ENCODE assay signal across 23 cellular contexts in the genomic region with DNA sequence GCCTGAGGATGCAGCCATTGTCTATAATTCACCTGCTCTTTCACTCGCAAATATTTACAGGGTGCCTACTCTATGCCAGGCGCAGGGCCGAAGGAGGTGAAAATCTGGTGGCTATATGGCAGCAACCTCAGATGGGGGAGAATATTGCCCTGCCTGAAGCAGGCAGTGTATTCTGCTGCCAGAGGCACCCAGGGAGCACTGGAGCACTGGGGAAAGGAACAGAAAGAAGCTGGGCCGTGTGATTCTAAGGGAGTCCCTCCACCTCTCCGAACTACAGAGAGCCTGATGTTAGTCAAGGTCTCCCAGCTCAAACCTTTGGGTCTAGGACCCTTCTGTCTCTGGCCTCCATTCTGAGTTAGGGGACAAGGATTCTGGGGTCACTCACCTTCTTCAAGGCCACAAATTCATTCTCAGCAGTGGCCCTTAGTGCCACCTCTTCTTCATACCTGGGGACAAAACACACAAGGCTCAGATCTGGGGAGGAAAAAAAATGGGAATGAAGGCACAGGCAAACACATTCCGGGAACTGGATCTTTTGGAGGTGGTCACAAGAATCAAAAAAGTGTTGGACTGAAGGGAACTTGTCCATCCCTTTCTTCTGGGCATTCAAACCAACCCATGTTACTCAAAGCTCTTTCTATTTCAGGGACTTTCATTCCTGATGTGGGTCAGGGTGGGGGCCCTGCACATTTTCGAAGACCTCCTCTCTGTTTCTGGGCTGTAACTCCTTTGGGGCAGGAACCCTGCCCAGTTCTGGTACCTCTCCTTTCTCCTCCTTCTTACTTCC. TPM values are rescaled to one million over a fixed set of nuclear protein-coding genes. Genes with fewer than 3 reads are reported as not detected.
"Had no signal": no experiment of that assay in that cellular context is flagged by ENCODE, and none has a peak within 500 bp of the region (broad histone marks: within the 10 kb centered on the region; RNA-seq: fewer than 3 reads in every experiment).

No MANE protein-coding gene starts in this region.

- ATAC-seq: esophagus mucosa; heart right ventricle; naive thymus-derived CD8-positive, alpha-beta T cell had no signal

- DNase-seq: activated CD4-positive, alpha-beta memory T cell treated with anti-CD3 and anti-CD28 coated beads for 36 hours; activated naive CD4-positive, alpha-beta T cell treated with anti-CD3 and anti-CD28 coated beads, Interleukin-2, amount 10 ng/mL, durations not matched to agents 7 days and 5 days; activated T-cell treated with anti-CD3 and anti-CD28 coated beads, Interleukin-2, amount 50 U/mL, for 24 hours; adrenal gland; effector CD4-positive, alpha-beta T cell; heart right ventricle; immature natural killer cell; stimulated activated CD8-positive, alpha-beta memory T cell treated with anti-CD3 and anti-CD28 coated beads, Interleukin-4, amount 100 ng/mL, for 48 hours; stimulated activated naive CD4-positive, alpha-beta T cell treated with Interleukin-2 at 50 U/mL for 16 hours; SW 1271; thyroid gland had no signal

- H3K79me2 ChIP-seq: parathyroid adenoma had no signal

- H3K4me3 Mint-ChIP-seq: activated CD4-positive, alpha-beta memory T cell treated with anti-CD3 and anti-CD28 coated beads for 36 hours; activated naive CD4-positive, alpha-beta T cell treated with anti-CD3 and anti-CD28 coated beads, Interleukin-2, amount 10 ng/mL, durations not matched to agents 7 days and 5 days; activated T-cell treated with anti-CD3 and anti-CD28 coated beads, Interleukin-2, amount 50 U/mL, for 24 hours; immature natural killer cell; naive thymus-derived CD8-positive, alpha-beta T cell had no signal

- H3K27ac ChIP-seq: adrenal gland, heart right ventricle, parathyroid adenoma, sigmoid colon, thyroid gland had no signal

- H3K9ac ChIP-seq: parathyroid adenoma had no signal

- H3K27me3 ChIP-seq: adrenal gland, thyroid gland had no signal

- H3K36me3 ChIP-seq: adrenal gland, breast epithelium, heart right ventricle, sigmoid colon, thyroid gland had no signal

- H3K9me3 ChIP-seq: adrenal gland, breast epithelium, heart right ventricle, sigmoid colon, thyroid gland had no signal

- FAIRE-seq: astrocyte, TTC549 had no signal

- H3K9me3 Mint-ChIP-seq: activated CD4-positive, alpha-beta memory T cell treated with anti-CD3 and anti-CD28 coated beads for 36 hours; activated T-cell treated with anti-CD3 and anti-CD28 coated beads, Interleukin-2, amount 50 U/mL, for 24 hours; immature natural killer cell; naive thymus-derived CD8-positive, alpha-beta T cell had no signal

- H3K4me1 ChIP-seq: breast epithelium had no signal

- H3K27ac Mint-ChIP-seq: activated CD4-positive, alpha-beta memory T cell treated with anti-CD3 and anti-CD28 coated beads for 36 hours; activated naive CD4-positive, alpha-beta T cell treated with anti-CD3 and anti-CD28 coated beads, Interleukin-2, amount 10 ng/mL, durations not matched to agents 7 days and 5 days; activated T-cell treated with anti-CD3 and anti-CD28 coated beads, Interleukin-2, amount 50 U/mL, for 24 hours; immature natural killer cell; naive thymus-derived CD8-positive, alpha-beta T cell had no signal

- H2AFZ ChIP-seq: parathyroid adenoma had no signal

- H3K36me3 Mint-ChIP-seq: activated CD4-positive, alpha-beta memory T cell treated with anti-CD3 and anti-CD28 coated beads for 36 hours; immature natural killer cell; naive thymus-derived CD8-positive, alpha-beta T cell had no signal

- H3K4me3 ChIP-seq: adrenal gland, breast epithelium, heart right ventricle, sigmoid colon, thyroid gland had no signal

RNA-seq across cellular contexts. Expression of gene KRT86, which starts 19.3 kb away (rescaled TPM):
- total RNA-seq: cerebellum; esophagus mucosa; mesenteric fat pad; naive thymus-derived CD8-positive, alpha-beta T cell; sigmoid colon; urinary bladder had no signal

RNA-seq across cellular contexts. Expression of gene KRT7, which starts 22.1 kb away (rescaled TPM):
- total RNA-seq: cerebellum; naive thymus-derived CD8-positive, alpha-beta T cell had no signal

RNA-seq across cellular contexts. Expression of gene KRT81, which starts 36.2 kb away (rescaled TPM):
- total RNA-seq: activated CD4-positive, alpha-beta memory T cell treated with anti-CD3 and anti-CD28 coated beads for 36 hours; cerebellum; esophagus mucosa; heart right ventricle; liver; mesenteric fat pad; naive thymus-derived CD8-positive, alpha-beta T cell; subcutaneous adipose tissue; urinary bladder had no signal
